8 cellular contexts compared by ENCODE assay signal in genomic region chr12:131829795-131830334, GRCh38. TPM values are rescaled to one million over a fixed set of nuclear protein-coding genes. Genes with fewer than 3 reads are reported as not detected.
DNase-seq lines count a peak whose midpoint lies in the region; ATAC-seq and TF ChIP-seq lines count a peak whose summit lies in the region.

No MANE protein-coding gene starts in this region.

- H3K9me3 ChIP-seq in SK-N-MC (ENCODE audit: low read depth, low read length), result no peaks in the 10 kb centered on the region

- H3K4me1 ChIP-seq in foreskin keratinocyte, result no peaks in the 10 kb centered on the region

- peak overlapping the region; percentile 83 for H3K4me3 ChIP-seq in SK-N-MC
- H3K4me3 ChIP-seq in retinal pigment epithelial cell (ENCODE audit: low read length), result peak overlapping the region; percentile 10

- H3K27me3 ChIP-seq in foreskin keratinocyte, result peaks cover 14% of the 10 kb centered on the region

- no peak overlapping the region for H3K9ac ChIP-seq in SK-N-MC (ENCODE audit: insufficient read length)

- no peak for TF ChIP-seq CTCF in foreskin keratinocyte (conservative IDR thresholded peaks at IDR 0.05)
- no peak for TF ChIP-seq CTCF in retinal pigment epithelial cell (conservative IDR thresholded peaks at IDR 0.05; ENCODE audit: low read depth, low read length)

- H3K27ac ChIP-seq in SK-N-MC (no peak overlapping the region), foreskin keratinocyte (no peak overlapping the region)

- ATAC-seq in foreskin keratinocyte, result peak; percentile 0
- no peak for ATAC-seq in HG02938 (IDR thresholded peaks at IDR 0.05; ENCODE audit: unreplicated experiment)
- ATAC-seq in HG03439 (IDR thresholded peaks at IDR 0.05; ENCODE audit: unreplicated experiment), result no peak
- ATAC-seq in GM19455 (IDR thresholded peaks at IDR 0.05; ENCODE audit: unreplicated experiment), result no peak

- no peaks in the 10 kb centered on the region for H3K36me3 ChIP-seq in SK-N-MC (ENCODE audit: insufficient read depth, low read length)

- DNase-seq in GM03348 (ENCODE audit: low spot score) (peak; percentile 26), SK-N-MC (ENCODE audit: low read depth, low spot score) (no peak), foreskin keratinocyte (no peak), retinal pigment epithelial cell (ENCODE audit: low read depth) (no peak), COR-L47 (lab: John Stamatoyannopoulos, UW) (no peak)

RNA-seq across cellular contexts. Expression of gene MMP17, which starts 1.7 kb away (rescaled TPM):
- 20.1 and 39.2 TPM in 2 replicates for total RNA-seq in foreskin keratinocyte
- polyA plus RNA-seq in foreskin keratinocyte, result 25.1 and 50.0 TPM in 2 replicates
